Comparison of ENCODE assay signal across 11 cellular contexts in the genomic region with DNA sequence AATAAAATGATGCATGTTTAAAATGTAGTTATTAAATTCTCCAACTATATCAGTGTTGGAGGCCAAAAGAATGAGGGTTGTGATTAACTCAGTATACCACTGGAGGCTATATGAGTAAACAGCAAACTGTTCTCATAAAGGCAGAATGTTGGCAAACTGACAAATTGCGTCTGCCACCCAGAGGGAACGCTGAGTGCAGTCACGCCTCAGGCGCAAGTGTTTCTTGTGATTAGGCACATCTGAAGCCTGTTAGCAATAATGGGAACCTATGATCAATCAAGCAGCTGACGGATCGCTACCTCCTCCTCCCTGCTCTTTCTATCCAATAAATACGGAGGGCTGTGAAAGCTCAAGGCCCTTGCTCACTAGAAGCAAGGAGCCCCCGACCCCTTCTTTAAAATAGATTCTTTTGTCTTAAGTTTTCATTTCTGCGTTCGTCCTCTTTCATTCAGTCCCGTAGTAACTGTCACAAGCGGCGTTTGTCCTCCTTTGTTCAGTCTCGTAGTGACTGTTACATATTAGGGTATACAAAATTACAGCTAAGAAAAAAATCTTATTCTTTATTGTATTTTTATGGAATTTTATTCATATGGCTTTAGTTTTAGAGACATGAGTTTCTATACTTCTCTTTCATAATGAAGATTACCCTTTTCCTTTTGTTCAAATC. TPM values are rescaled to one million over a fixed set of nuclear protein-coding genes. Genes with fewer than 3 reads are reported as not detected.
A peak's percentile ranks its signal among the peaks of the same experiment; 100 is the strongest.
DNase-seq lines count a peak whose midpoint lies in the region; ATAC-seq, FAIRE-seq and TF ChIP-seq lines count a peak whose summit lies in the region.
"Had no signal": no experiment of that assay in that cellular context is flagged by ENCODE, and none has a peak within 500 bp of the region (broad histone marks: within the 10 kb centered on the region; RNA-seq: fewer than 3 reads in every experiment).

No MANE protein-coding gene starts in this region.

- no peaks in the 10 kb centered on the region for H3K36me3 ChIP-seq in IMR-90 (ENCODE audit: control insufficient read depth, insufficient read depth, low read length)
- no peaks in the 10 kb centered on the region for H3K36me3 ChIP-seq in adipocyte (ENCODE audit: control insufficient read depth, insufficient read depth, low read length, severe bottlenecking)
- H3K36me3 ChIP-seq in hepatocyte (replicated peaks; ENCODE audit: insufficient read depth, low read depth) = no peaks in the 10 kb centered on the region

- dilution Hi-C loops in IMR-90 (cut with HindIII; ENCODE audit: low sequenced_read_pairs, unreplicated experiment) = no loop called here

- H3K23ac ChIP-seq in IMR-90 (ENCODE audit: low read depth, low read length) = no peak overlapping the region

- H3K56ac ChIP-seq in IMR-90 (ENCODE audit: extremely low read depth, insufficient read depth, low read length) = no peak overlapping the region

- H3K9me2 ChIP-seq in hepatocyte (replicated peaks; ENCODE audit: insufficient read depth) = no peaks in the 10 kb centered on the region

- WGBS in A549 (ENCODE audit: missing lambda C conversion rate) = 12% methylated on average over 14 of the region's 14 CpGs
- WGBS in IMR-90 (ENCODE audit: extremely low coverage in 2 of 2, insufficient read length in 1 of 2), 2 experiments = 8% methylated on average over 4 of the region's 14 CpGs; no CpG with 5 or more reads in 1 of the 2 experiments
- WGBS in hepatocyte (ENCODE audit: low lambda C conversion rate, missing lambda C conversion rate) = 88% methylated on average over 14 of the region's 14 CpGs

- peaks cover 17% of the 10 kb centered on the region for H3K9me3 ChIP-seq in A549
- H3K9me3 ChIP-seq in IMR-90 (ENCODE audit: control insufficient read depth, insufficient read depth, low read length) = no peaks in the 10 kb centered on the region
- H3K9me3 ChIP-seq in adipocyte (ENCODE audit: control insufficient read depth, low read length) = no peaks in the 10 kb centered on the region
- H3K9me3 ChIP-seq in hepatocyte (ENCODE audit: low read depth) = no peaks in the 10 kb centered on the region

- H2BK5ac ChIP-seq in IMR-90 (ENCODE audit: low read depth, low read length, poor library complexity, severe bottlenecking) = no peak overlapping the region

- H3K79me1 ChIP-seq in IMR-90 (ENCODE audit: low read depth in 1 of 2, low read length in 2 of 2) = no peaks in the 10 kb centered on the region

- H3K27ac Mint-ChIP-seq in stimulated activated naive CD8-positive, alpha-beta T cell treated with anti-CD3 and anti-CD28 coated beads, Interleukin-15, amount 100 ng/mL, for 72 hours = no peak overlapping the region
- H3K27ac Mint-ChIP-seq: CD8-positive, alpha-beta T cell; natural killer cell treated with Interleukin-12 subunit alpha and Interleukin-12 subunit beta and Interleukin-15 and Interleukin-18, amount 100 ng/mL, for 72 hours had no signal

- DNase-seq in A549 (ENCODE audit: low read depth in 1 of 2, low spot score in 1 of 2) (peak in 1 of 2 experiments; percentile 77), IMR-90 (no peak), adipocyte (ENCODE audit: low read depth) (peak; percentile 93), hepatocyte (ENCODE audit: low spot score) (peak; percentile 21), HuH-7.5 (ENCODE audit: low spot score) (no peak)
- no peak for DNase-seq in stimulated activated naive CD8-positive, alpha-beta T cell treated with anti-CD3 and anti-CD28 coated beads, Interleukin-15, amount 100 ng/mL, for 72 hours
- DNase-seq: CD8-positive, alpha-beta T cell had no signal

- H3K9me3 Mint-ChIP-seq in stimulated activated naive CD8-positive, alpha-beta T cell treated with anti-CD3 and anti-CD28 coated beads, Interleukin-15, amount 100 ng/mL, for 72 hours = peaks cover 5 to 6% of the 10 kb centered on the region in 2 donors
- H3K9me3 Mint-ChIP-seq: natural killer cell treated with Interleukin-12 subunit alpha and Interleukin-12 subunit beta and Interleukin-15 and Interleukin-18, amount 100 ng/mL, for 72 hours had no signal

- H2BK15ac ChIP-seq in IMR-90 (ENCODE audit: low read depth, low read length) = no peak overlapping the region; the same call in 2 of the 3 replicates

- H2AFZ ChIP-seq in IMR-90 (replicated peaks; ENCODE audit: low read length, poor library complexity) = peak overlapping the region; percentile 67
- H2AFZ ChIP-seq in hepatocyte = no peak overlapping the region

- H3K18ac ChIP-seq in IMR-90 (ENCODE audit: low read depth, low read length) = no peak overlapping the region

- peak overlapping the region; percentile 74 to 82 for H3K27ac ChIP-seq in A549
- H3K27ac ChIP-seq in IMR-90 (ENCODE audit: insufficient read depth, low read length) = no peak overlapping the region
- peak overlapping the region; percentile 90 for H3K27ac ChIP-seq in hepatocyte

- H3K4me3 ChIP-seq in A549 (peak overlapping the region; percentile 35), IMR-90 (ENCODE audit: insufficient read depth, low read depth, low read length) (no peak overlapping the region), adipocyte (ENCODE audit: low read length) (peak overlapping the region; percentile 48), hepatocyte (no peak overlapping the region)

- no peak overlapping the region for H2AK5ac ChIP-seq in IMR-90 (ENCODE audit: low read depth, low read length)

- no peak overlapping the region for H3K14ac ChIP-seq in IMR-90 (replicated peaks; ENCODE audit: low read depth, low read length)

- in situ Hi-C loops in IMR-90 (cut with MboI; ENCODE audit: low sequenced_read_pairs) = no loop called here

- H3K9ac ChIP-seq in IMR-90 (ENCODE audit: low read depth, low read length) (no peak overlapping the region), adipocyte (ENCODE audit: low read length) (peak overlapping the region; percentile 19)

- H4K8ac ChIP-seq in IMR-90 (ENCODE audit: low read depth in 2 of 2, low read length in 2 of 2) = no peak overlapping the region

- H3K4me3 Mint-ChIP-seq in stimulated activated naive CD8-positive, alpha-beta T cell treated with anti-CD3 and anti-CD28 coated beads, Interleukin-15, amount 100 ng/mL, for 72 hours = no peak overlapping the region
- H3K4me3 Mint-ChIP-seq: CD8-positive, alpha-beta T cell; natural killer cell treated with Interleukin-12 subunit alpha and Interleukin-12 subunit beta and Interleukin-15 and Interleukin-18, amount 100 ng/mL, for 72 hours had no signal

- peaks cover 3% of the 10 kb centered on the region for H3K9me1 ChIP-seq in IMR-90 (ENCODE audit: insufficient read depth, low read length)

- no peak for TF ChIP-seq EP300 in A549 (IDR thresholded peaks at IDR 0.05)

- H3K27me3 Mint-ChIP-seq in stimulated activated naive CD8-positive, alpha-beta T cell treated with anti-CD3 and anti-CD28 coated beads, Interleukin-15, amount 100 ng/mL, for 72 hours = no peaks in the 10 kb centered on the region

- no peak overlapping the region for H3K4ac ChIP-seq in IMR-90 (ENCODE audit: low read depth, low read length)

- no peak for TF ChIP-seq CTCF in A549 (IDR thresholded peaks at IDR 0.05)
- no peak for TF ChIP-seq CTCF in IMR-90 (conservative IDR thresholded peaks at IDR 0.05; ENCODE audit: low read depth, low read length)
- no peak for TF ChIP-seq CTCF in hepatocyte (IDR thresholded peaks at IDR 0.05; ENCODE audit: poor library complexity)

- H3K4me2 ChIP-seq in A549 (peak overlapping the region; percentile 98), IMR-90 (ENCODE audit: low read depth, low read length) (no peak overlapping the region), hepatocyte (no peak overlapping the region)

- FAIRE-seq in A549 (lab: Jason Lieb, UNC) = peak; percentile 70
- FAIRE-seq: H1 had no signal

- intact Hi-C loops in IMR-90 (cut with micrococcal nuclease) = no loop called here

- TF ChIP-seq POLR2A in A549 (IDR thresholded peaks at IDR 0.05; ENCODE audit: low read length) = no peak
- TF ChIP-seq POLR2A in IMR-90 (IDR thresholded peaks at IDR 0.05; ENCODE audit: low read depth, low read length) = no peak

- TF ChIP-seq RAD21 in A549 (conservative IDR thresholded peaks at IDR 0.05 in 1 of 2, IDR thresholded peaks at IDR 0.05 in 1 of 2) (no peak), IMR-90 (IDR thresholded peaks at IDR 0.05; ENCODE audit: low read length) (no peak)

- H2BK120ac ChIP-seq in IMR-90 (ENCODE audit: low read depth, low read length) = no peak overlapping the region

- BruUV-seq in IMR-90 (replicated peaks; lab: Mats Ljungman, UMichigan) = no TSS peak

- H3K4me1 Mint-ChIP-seq in stimulated activated naive CD8-positive, alpha-beta T cell treated with anti-CD3 and anti-CD28 coated beads, Interleukin-15, amount 100 ng/mL, for 72 hours = no peaks in the 10 kb centered on the region

- no peak overlapping the region for H2AK9ac ChIP-seq in IMR-90 (replicated peaks; ENCODE audit: low read depth, low read length, poor library complexity)

- H3K27me3 ChIP-seq in IMR-90 (ENCODE audit: control insufficient read depth, insufficient read depth, low read length) (no peaks in the 10 kb centered on the region; the same call in 1 of the 2 replicates), adipocyte (replicated peaks; ENCODE audit: control insufficient read depth, insufficient read depth, low read length) (no peaks in the 10 kb centered on the region), hepatocyte (no peaks in the 10 kb centered on the region)

- H3K4me1 ChIP-seq in A549 (peaks cover 28% of the 10 kb centered on the region), IMR-90 (ENCODE audit: control insufficient read depth, insufficient read depth, low read length) (peaks cover 6% of the 10 kb centered on the region), adipocyte (ENCODE audit: control insufficient read depth, insufficient read depth, low read length) (peaks cover 24% of the 10 kb centered on the region), hepatocyte (ENCODE audit: insufficient read depth) (peaks cover 4% of the 10 kb centered on the region)

- no peak overlapping the region for H4K91ac ChIP-seq in IMR-90 (ENCODE audit: insufficient read depth, low read depth, low read length)

- H2BK20ac ChIP-seq in IMR-90 (ENCODE audit: low read depth, low read length) = no peak overlapping the region

- H3K79me2 ChIP-seq in hepatocyte = no peaks in the 10 kb centered on the region

- H4K20me1 ChIP-seq in IMR-90 (ENCODE audit: insufficient read depth, low read length) (no peaks in the 10 kb centered on the region), hepatocyte (ENCODE audit: insufficient read depth, poor library complexity, severe bottlenecking) (no peaks in the 10 kb centered on the region)

- H4K5ac ChIP-seq in IMR-90 (ENCODE audit: low read depth, low read length) = no peak overlapping the region

- peak in 1 of 2 experiments; percentile 72; a peak in 3 of 6 replicates for ATAC-seq in A549
- no peak for ATAC-seq in IMR-90 (ENCODE audit: low read depth)
- no peak for ATAC-seq in HG03097 (IDR thresholded peaks at IDR 0.05; ENCODE audit: low FRiP score, unreplicated experiment)
- ATAC-seq in HG03159 (IDR thresholded peaks at IDR 0.05; ENCODE audit: unreplicated experiment) = no peak
- ATAC-seq in stimulated activated naive CD8-positive, alpha-beta T cell treated with anti-CD3 and anti-CD28 coated beads, Interleukin-15, amount 100 ng/mL, for 72 hours = no peak
- ATAC-seq: CD8-positive, alpha-beta T cell; natural killer cell treated with Interleukin-12 subunit alpha and Interleukin-12 subunit beta and Interleukin-15 and Interleukin-18, amount 100 ng/mL, for 72 hours had no signal

- POLR2A ChIA-PET in A549 (lab: Yijun Ruan, JAX) = interaction anchor here (1.2 to 1.6 kb wide), 2 partner anchors 81 to 263 kb away, joined by 5 to 8 read pairs; a partner anchor contains a TSS
- POLR2A ChIA-PET in IMR-90 (lab: Charles Lee; ENCODE audit: unreplicated experiment) = no interaction called here

- CTCF ChIA-PET in A549 (lab: Yijun Ruan, JAX) (interaction anchor here (0.9 to 1.4 kb wide), 4 partner anchors 30 to 377 kb away, joined by 3 to 6 read pairs (median 3); no protein-coding TSS in a partner anchor), IMR-90 (lab: Yijun Ruan, JAX) (no interaction called here)

RNA-seq across cellular contexts. Expression of a gene that starts 16.3 kb away (rescaled TPM):
- polyA plus RNA-seq in A549 (2011; rRNA removed) (28.0 and 32.6 TPM in 2 replicates), A549 (2017; fragmentation: RNase III; extraction: RNeasy Plus Mini Kit Qiagen cat#74134 plus additional on column Dnase treatment) (9.9 to 10.5 TPM (median 10.3 TPM) in 3 replicates), IMR-90 (2012; rRNA removed) (5.1 and 5.8 TPM in 2 replicates), hepatocyte (23.0 and 25.7 TPM in 2 replicates)
- 7.2 and 8.4 TPM in 2 replicates for polyA plus RNA-seq in A549 (2012; cell fraction: cytosol; rRNA removed)
- polyA plus RNA-seq in A549 (2012; cell fraction: nucleus; rRNA removed) = 3.4 and 7.1 TPM in 2 replicates
- polyA minus RNA-seq in A549 (2011; rRNA and poly(A)+ RNA removed) = 44.0 and 50.7 TPM in 2 replicates
- total RNA-seq in IMR-90 (2012; rRNA removed) (16.0 and 17.8 TPM in 2 replicates), hepatocyte (72.3 and 80.8 TPM in 2 replicates)
- 1.4 and 2.4 TPM in 2 replicates for polyA plus RNA-seq in IMR-90 (2012; cell fraction: cytosol; rRNA removed)
- 0.87 and 3.2 TPM in 2 replicates for polyA plus RNA-seq in IMR-90 (2012; cell fraction: nucleus; rRNA removed; ENCODE audit: low replicate concordance)

Comparison
In these comparisons a context has a peak if more than half of its experiments do, and no peak if none do; other contexts are left out.
1. DNase-seq: peak in adipocyte (single experiment) and hepatocyte (single experiment); none in IMR-90 (single experiment), HuH-7.5 (single experiment) and stimulated activated naive CD8-positive, alpha-beta T cell treated with anti-CD3 and anti-CD28 coated beads, Interleukin-15, amount 100 ng/mL, for 72 hours (0 of 2).
2. H3K4me3 ChIP-seq: peak in A549 (single experiment) and adipocyte (single experiment); none in IMR-90 (single experiment) and hepatocyte (single experiment).